Comparison of ENCODE assay signal across 1 cellular context in the genomic region with DNA sequence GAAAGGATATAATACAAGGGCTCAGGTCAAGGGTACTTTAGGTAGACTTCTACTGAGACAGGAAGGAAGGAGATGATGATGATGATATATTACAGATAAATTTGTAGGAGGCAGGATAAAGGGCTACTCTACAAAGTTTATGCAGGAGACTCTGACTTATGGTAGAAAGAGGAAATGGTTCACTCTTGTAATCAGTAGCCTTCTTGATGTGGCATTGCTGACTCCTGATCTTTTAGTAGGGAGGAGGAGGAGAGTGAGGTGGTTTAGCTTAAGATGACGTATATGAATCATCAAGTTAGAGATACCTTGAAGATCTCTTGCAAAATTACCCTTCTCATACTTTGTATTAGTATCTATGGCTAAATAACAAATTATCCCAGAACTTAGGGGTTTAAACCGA.
TF ChIP-seq lines count a peak whose summit lies in the region.

No MANE protein-coding gene starts in this region.

TF ChIP-seq in endothelial cell of umbilical vein, 7 proteins besides CTCF, POLR2A, EP300 and RAD21:
- TF ChIP-seq MYC (IDR thresholded peaks at IDR 0.05; ENCODE audit: low read depth, low read length) (no peak), FOS (IDR thresholded peaks at IDR 0.05; ENCODE audit: borderline replicate concordance, insufficient read depth, low read length) (peak; percentile 13), GATA2 (IDR thresholded peaks at IDR 0.05; ENCODE audit: insufficient read depth, insufficient read length, low read depth, low read length) (no peak)
- TF ChIP-seq, protein P1, sequence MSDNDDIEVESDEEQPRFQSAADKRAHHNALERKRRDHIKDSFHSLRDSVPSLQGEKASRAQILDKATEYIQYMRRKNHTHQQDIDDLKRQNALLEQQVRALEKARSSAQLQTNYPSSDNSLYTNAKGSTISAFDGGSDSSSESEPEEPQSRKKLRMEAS (IDR thresholded peaks at IDR 0.05; ENCODE audit: insufficient read depth, insufficient read length), result no peak
